20 cellular contexts compared by ENCODE assay signal in genomic region chr10:42939237-42939636, GRCh38.
"Had no signal": no experiment of that assay in that cellular context is flagged by ENCODE, and none has a peak within 500 bp of the region (broad histone marks: within the 10 kb centered on the region; RNA-seq: fewer than 3 reads in every experiment).

No MANE protein-coding gene starts in this region.

- H3K27ac ChIP-seq: heart right ventricle, ovary, prostate gland, skin epidermis, suprapubic skin, tibial nerve had no signal

- H3K36me3 ChIP-seq: heart right ventricle, ovary, prostate gland, suprapubic skin, tibial nerve had no signal

- H3K27me3 Mint-ChIP-seq: stimulated activated naive CD8-positive, alpha-beta T cell treated with anti-CD3 and anti-CD28 coated beads, Interleukin-15, amount 100 ng/mL, for 72 hours had no signal

- H3K4me3 Mint-ChIP-seq: activated CD8-positive, alpha-beta T cell treated with anti-CD3 and anti-CD28 coated beads, Interleukin-2, amount 10 ng/mL, durations not matched to agents 7 days and 5 days; activated naive CD4-positive, alpha-beta T cell treated with anti-CD3 and anti-CD28 coated beads, Interleukin-2, amount 10 ng/mL, durations not matched to agents 7 days and 5 days; endodermal cell; naive thymus-derived CD8-positive, alpha-beta T cell; stimulated activated effector memory CD8-positive, alpha-beta T cell treated with anti-CD3 and anti-CD28 coated beads, Interleukin-12 subunit alpha, Interleukin-12 subunit beta, amount 100 ng/mL, for 72 hours; stimulated activated naive CD8-positive, alpha-beta T cell treated with anti-CD3 and anti-CD28 coated beads, Interleukin-15, amount 100 ng/mL, for 72 hours; T-cell had no signal

- DNase-seq: activated CD4-positive, alpha-beta T cell treated with anti-CD3 and anti-CD28 coated beads for 1 hour; activated CD4-positive, alpha-beta T cell treated with anti-CD3 and anti-CD28 coated beads, Interleukin-2, amount 50 U/mL, for 1 hour; activated CD8-positive, alpha-beta T cell treated with anti-CD3 and anti-CD28 coated beads, Interleukin-2, amount 10 ng/mL, durations not matched to agents 7 days and 5 days; activated effector memory CD4-positive, alpha-beta T cell treated with anti-CD3 and anti-CD28 coated beads, Interleukin-2, amount 50 U/mL, for 16 hours; activated naive CD4-positive, alpha-beta T cell treated with anti-CD3 and anti-CD28 coated beads, Interleukin-2, amount 10 ng/mL, durations not matched to agents 7 days and 5 days; amygdala; cerebellar nuclear complex; cortex of kidney; endodermal cell; heart right ventricle; naive thymus-derived CD8-positive, alpha-beta T cell; ovary; stimulated activated naive CD8-positive, alpha-beta T cell treated with anti-CD3 and anti-CD28 coated beads, Interleukin-15, amount 100 ng/mL, for 72 hours; T-cell had no signal

- H3K4me3 ChIP-seq: heart right ventricle, lung, ovary, prostate gland, skin epidermis, suprapubic skin, tibial nerve had no signal

- H3K9me3 Mint-ChIP-seq: activated naive CD4-positive, alpha-beta T cell treated with anti-CD3 and anti-CD28 coated beads, Interleukin-2, amount 10 ng/mL, durations not matched to agents 7 days and 5 days; endodermal cell; naive thymus-derived CD8-positive, alpha-beta T cell; stimulated activated effector memory CD8-positive, alpha-beta T cell treated with anti-CD3 and anti-CD28 coated beads, Interleukin-12 subunit alpha, Interleukin-12 subunit beta, amount 100 ng/mL, for 72 hours; stimulated activated naive CD8-positive, alpha-beta T cell treated with anti-CD3 and anti-CD28 coated beads, Interleukin-15, amount 100 ng/mL, for 72 hours; T-cell had no signal

- H3K27ac Mint-ChIP-seq: activated CD8-positive, alpha-beta T cell treated with anti-CD3 and anti-CD28 coated beads, Interleukin-2, amount 10 ng/mL, durations not matched to agents 7 days and 5 days; activated naive CD4-positive, alpha-beta T cell treated with anti-CD3 and anti-CD28 coated beads, Interleukin-2, amount 10 ng/mL, durations not matched to agents 7 days and 5 days; endodermal cell; naive thymus-derived CD8-positive, alpha-beta T cell; stimulated activated effector memory CD8-positive, alpha-beta T cell treated with anti-CD3 and anti-CD28 coated beads, Interleukin-12 subunit alpha, Interleukin-12 subunit beta, amount 100 ng/mL, for 72 hours; stimulated activated naive CD8-positive, alpha-beta T cell treated with anti-CD3 and anti-CD28 coated beads, Interleukin-15, amount 100 ng/mL, for 72 hours; T-cell had no signal

- H3K27me3 ChIP-seq: ovary had no signal

- H3K36me3 Mint-ChIP-seq: activated naive CD4-positive, alpha-beta T cell treated with anti-CD3 and anti-CD28 coated beads, Interleukin-2, amount 10 ng/mL, durations not matched to agents 7 days and 5 days; naive thymus-derived CD8-positive, alpha-beta T cell; stimulated activated effector memory CD8-positive, alpha-beta T cell treated with anti-CD3 and anti-CD28 coated beads, Interleukin-12 subunit alpha, Interleukin-12 subunit beta, amount 100 ng/mL, for 72 hours; T-cell had no signal

- H3K4me1 ChIP-seq: prostate gland, suprapubic skin, tibial nerve had no signal

- H3K9me3 ChIP-seq: heart right ventricle, ovary, prostate gland, suprapubic skin, tibial nerve had no signal
